24 cellular contexts compared by ENCODE assay signal in genomic region chr5:56733580-56733979, GRCh38.
A peak's percentile ranks its signal among the peaks of the same experiment; 100 is the strongest.
DNase-seq lines count a peak whose midpoint lies in the region; ATAC-seq and TF ChIP-seq lines count a peak whose summit lies in the region.
"Had no signal": no experiment of that assay in that cellular context is flagged by ENCODE, and none has a peak within 500 bp of the region (broad histone marks: within the 10 kb centered on the region; RNA-seq: fewer than 3 reads in every experiment).

No MANE protein-coding gene starts in this region.

- peaks cover 75% of the 10 kb centered on the region for H3K4me1 Mint-ChIP-seq in stimulated activated memory B cell treated with anti-CD40 and anti-IgM and Interleukin-4, amounts not matched to agents 10 μg/mL and 1 μg/mL and 100 μg/mL, for 72 hours
- peaks cover 45% of the 10 kb centered on the region for H3K4me1 Mint-ChIP-seq in endodermal cell

- H3K4me2 ChIP-seq in PC-9: peak overlapping the region; percentile 57

- H2AFZ ChIP-seq in PC-9: 0 out of 2 replicates have a peak overlapping the region, but pooled peaks have one; percentile 55

- H3K4me1 ChIP-seq in PC-9 (replicated peaks; ENCODE audit: insufficient read depth): peaks cover 24% of the 10 kb centered on the region
- H3K4me1 ChIP-seq in endodermal cell (ENCODE audit: control insufficient read depth, insufficient read depth, low read length): peaks cover 8% of the 10 kb centered on the region
- H3K4me1 ChIP-seq: Caco-2 had no signal

- no peaks in the 10 kb centered on the region for H3K36me3 Mint-ChIP-seq in stimulated activated memory B cell treated with anti-CD40 and anti-IgM and Interleukin-4, amounts not matched to agents 10 μg/mL and 1 μg/mL and 100 μg/mL, for 72 hours
- H3K36me3 Mint-ChIP-seq in endodermal cell (ENCODE audit: low read depth): no peaks in the 10 kb centered on the region

- 88 to 89% methylated on average over 2 to 4 of the region's 4 CpGs for WGBS in endodermal cell (ENCODE audit: insufficient coverage in 1 of 2, insufficient read length in 1 of 2), 2 experiments

- H3K9me2 ChIP-seq in PC-9 (ENCODE audit: insufficient read depth): no peaks in the 10 kb centered on the region

- CTCF ChIA-PET in PC-9 (lab: Charles Lee): interaction anchor here (0.9 kb wide), 1 partner anchor 105 kb away, joined by 3 read pairs; no protein-coding TSS in a partner anchor

- no peaks in the 10 kb centered on the region for H3K79me2 ChIP-seq in PC-9 (ENCODE audit: low read depth)

- BruUV-seq in PC-9 (replicated peaks; lab: Mats Ljungman, UMichigan): no TSS peak

- in situ Hi-C loops in Caki2 (cut with HindIII; ENCODE audit: low pct_unique_long_range_greater_than_20kb, low sequenced_read_pairs): no loop called here

- no peak for ATAC-seq in stimulated activated memory B cell treated with anti-CD40 and anti-IgM and Interleukin-4, amounts not matched to agents 10 μg/mL and 1 μg/mL and 100 μg/mL, for 72 hours
- ATAC-seq in HG03175 (IDR thresholded peaks at IDR 0.05; ENCODE audit: unreplicated experiment) (no peak), GM18520 (IDR thresholded peaks at IDR 0.05; ENCODE audit: unreplicated experiment) (no peak)
- ATAC-seq: activated T-cell treated with anti-CD3 and anti-CD28 coated beads, Interleukin-2, amount 50 U/mL, for 4 hours; stimulated activated naive CD8-positive, alpha-beta T cell treated with anti-CD3 and anti-CD28 coated beads, Interleukin-15, Interleukin-2, amounts not matched to agents 100 U/mL and 50 U/mL, for 24 hours had no signal

- H3K9ac ChIP-seq in endodermal cell (ENCODE audit: extremely low read depth, low read length, poor library complexity, severe bottlenecking): no peak overlapping the region

- H3K27me3 ChIP-seq in PC-9 (ENCODE audit: insufficient read depth, low read depth) (no peaks in the 10 kb centered on the region), endodermal cell (ENCODE audit: control insufficient read depth, insufficient read depth, low read length, poor library complexity, severe bottlenecking) (no peaks in the 10 kb centered on the region)
- H3K27me3 ChIP-seq: brain microvascular endothelial cell had no signal

- no peaks in the 10 kb centered on the region for H3K9me3 ChIP-seq in PC-9 (ENCODE audit: insufficient read depth, low read depth)
- H3K9me3 ChIP-seq in endodermal cell (ENCODE audit: control insufficient read depth, low read length): no peaks in the 10 kb centered on the region
- H3K9me3 ChIP-seq: Caco-2 had no signal

- H3K4me3 Mint-ChIP-seq in stimulated activated memory B cell treated with anti-CD40 and anti-IgM and Interleukin-4, amounts not matched to agents 10 μg/mL and 1 μg/mL and 100 μg/mL, for 72 hours: no peak overlapping the region
- H3K4me3 Mint-ChIP-seq in endodermal cell: no peak overlapping the region
- H3K4me3 Mint-ChIP-seq: activated T-cell treated with anti-CD3 and anti-CD28 coated beads, Interleukin-2, amount 50 U/mL, for 4 hours; neural crest cell had no signal

- DNase-seq in Caki2 (ENCODE audit: low read depth): peak; percentile 12
- DNase-seq in PC-9: peak; percentile 29 to 78
- peak; percentile 25 for DNase-seq in left kidney (ENCODE audit: low read depth, low spot score)
- DNase-seq in endodermal cell: no peak
- DNase-seq in NCI-H1092 (lab: John Stamatoyannopoulos, UW): no peak
- DNase-seq: activated CD4-positive, alpha-beta T cell treated with anti-CD3 and anti-CD28 coated beads, Interleukin-2, amount 50 U/mL, for 1 hour; activated naive CD4-positive, alpha-beta T cell treated with Interleukin-2 at 50 U/mL for 16 hours; activated T-cell treated with anti-CD3 and anti-CD28 coated beads, Interleukin-2, amount 50 U/mL, for 4 hours; amniotic stem cell; brain microvascular endothelial cell; Caco-2; DND-41; effector CD4-positive, alpha-beta T cell; HCEC 1CT; MV-4-11; NCI-H446 treated with DMSO at 0.1 percent for 48 hours; Right ventricle myocardium superior; stimulated activated naive CD8-positive, alpha-beta T cell treated with anti-CD3 and anti-CD28 coated beads, Interleukin-15, Interleukin-2, amounts not matched to agents 100 U/mL and 50 U/mL, for 24 hours; T-helper 9 cell; WERI-Rb-1 had no signal

- H4K20me1 ChIP-seq in PC-9 (ENCODE audit: insufficient read depth): no peaks in the 10 kb centered on the region

- H3K9me3 Mint-ChIP-seq in stimulated activated memory B cell treated with anti-CD40 and anti-IgM and Interleukin-4, amounts not matched to agents 10 μg/mL and 1 μg/mL and 100 μg/mL, for 72 hours: peaks cover 2% of the 10 kb centered on the region
- H3K9me3 Mint-ChIP-seq in endodermal cell: no peaks in the 10 kb centered on the region
- H3K9me3 Mint-ChIP-seq: activated T-cell treated with anti-CD3 and anti-CD28 coated beads, Interleukin-2, amount 50 U/mL, for 4 hours had no signal

- H3K27ac Mint-ChIP-seq in stimulated activated memory B cell treated with anti-CD40 and anti-IgM and Interleukin-4, amounts not matched to agents 10 μg/mL and 1 μg/mL and 100 μg/mL, for 72 hours: peak overlapping the region; percentile 75
- H3K27ac Mint-ChIP-seq in endodermal cell: no peak overlapping the region

- H3K4me3 ChIP-seq in PC-9 (no peak overlapping the region), endodermal cell (ENCODE audit: low read length) (no peak overlapping the region)

- TF ChIP-seq CTCF in PC-9 (conservative IDR thresholded peaks at IDR 0.05) (no peak), endodermal cell (conservative IDR thresholded peaks at IDR 0.05) (no peak)

- POLR2A ChIA-PET in PC-9 (lab: Charles Lee; ENCODE audit: unreplicated experiment): interaction anchor here (0.6 to 1.0 kb wide), 3 partner anchors 24 to 91 kb away, joined by 3 to 6 read pairs (median 4); no protein-coding TSS in a partner anchor

- intact Hi-C loops in PC-9 (cut with micrococcal nuclease; ENCODE audit: unreplicated experiment): no loop called here

- peak overlapping the region; percentile 22 for H3K27ac ChIP-seq in PC-9
- no peak overlapping the region for H3K27ac ChIP-seq in endodermal cell (ENCODE audit: low read depth, low read length)
- H3K27ac ChIP-seq: brain microvascular endothelial cell, WERI-Rb-1 had no signal

- H3K27me3 Mint-ChIP-seq in stimulated activated memory B cell treated with anti-CD40 and anti-IgM and Interleukin-4, amounts not matched to agents 10 μg/mL and 1 μg/mL and 100 μg/mL, for 72 hours: no peaks in the 10 kb centered on the region
- H3K27me3 Mint-ChIP-seq in endodermal cell (ENCODE audit: insufficient read depth): no peaks in the 10 kb centered on the region

- H3K36me3 ChIP-seq in PC-9 (ENCODE audit: low read depth) (no peaks in the 10 kb centered on the region), endodermal cell (ENCODE audit: control insufficient read depth, insufficient read depth, low read length) (no peaks in the 10 kb centered on the region)
- H3K36me3 ChIP-seq: brain microvascular endothelial cell, WERI-Rb-1 had no signal

- peaks cover 12% of the 10 kb centered on the region for H3F3A ChIP-seq in PC-9 (ENCODE audit: insufficient read depth, low read depth)

Comparison
In these comparisons a context has a peak if more than half of its experiments do, and no peak if none do; other contexts are left out.
1. DNase-seq: peak in Caki2 (single experiment), PC-9 (2 of 2) and left kidney (single experiment); none in endodermal cell (single experiment) and NCI-H1092 (single experiment).